Comparison of ENCODE assay signal across 18 cellular contexts in the genomic region with DNA sequence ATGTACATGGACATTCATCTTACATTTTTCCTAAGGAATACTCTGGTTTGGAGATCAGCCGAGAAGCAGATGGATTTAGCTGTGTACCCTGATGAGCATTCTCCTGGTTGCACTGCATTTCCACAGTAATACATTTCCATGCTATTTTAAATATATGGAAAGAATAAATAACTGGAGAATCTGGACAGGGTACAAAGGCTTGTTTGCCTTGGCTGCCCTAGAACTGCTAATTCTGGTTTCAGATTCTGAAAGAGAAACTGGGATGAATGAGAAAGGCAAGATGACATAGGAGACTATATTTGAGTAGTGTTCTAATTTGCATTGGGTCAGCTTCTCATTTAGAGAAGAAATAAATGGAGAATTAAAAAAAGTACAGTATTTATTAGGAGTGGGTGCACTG.
DNase-seq lines count a peak whose midpoint lies in the region; ATAC-seq and TF ChIP-seq lines count a peak whose summit lies in the region.
"Had no signal": no experiment of that assay in that cellular context is flagged by ENCODE, and none has a peak within 500 bp of the region (broad histone marks: within the 10 kb centered on the region; RNA-seq: fewer than 3 reads in every experiment).

No MANE protein-coding gene starts in this region.

- no peaks in the 10 kb centered on the region for H3K27me3 ChIP-seq in tibial nerve

- DNase-seq in NCI-H2029 treated with DMSO at 0.1 percent for 48 hours (lab: John Stamatoyannopoulos, UW) (peak; percentile 2), NCI-H2029 (lab: John Stamatoyannopoulos, UW) (no peak), LNCaP clone FGC (ENCODE audit: low read depth) (peak; percentile 10), cerebellar cortex (ENCODE audit: low spot score) (peak; percentile 0), mucosa of descending colon (peak in 1 of 3 donors; percentile 2), NCI-H748 treated with DMSO at 0.1 percent for 48 hours (lab: John Stamatoyannopoulos, UW) (no peak), tibial nerve (ENCODE audit: low spot score in 2 of 2) (no peak), NCI-H2107 treated with DMSO at 0.1 percent for 48 hours (lab: John Stamatoyannopoulos, UW; ENCODE audit: unreplicated experiment) (no peak)
- DNase-seq: CD8-positive, alpha-beta memory T cell; DMS79 treated with DMSO at 0.1 percent for 48 hours; IMR-90; Karpas-422; MM.1S; NCI-H1092 treated with DMSO at 0.1 percent for 48 hours; NCI-H1694; NK-92 treated with Interleukin-12 subunit alpha and Interleukin-12 subunit beta, amount 100 ng/mL, for 24 hours; OCI-M1 had no signal

- intact Hi-C loops in mucosa of descending colon (cut with DNase I, micrococcal nuclease) = no loop called here

- no peak for TF ChIP-seq EP300 in tibial nerve (IDR thresholded peaks at IDR 0.05)

- H3K36me3 ChIP-seq in mucosa of descending colon (ENCODE audit: low read depth) (no peaks in the 10 kb centered on the region), tibial nerve (no peaks in the 10 kb centered on the region)

- peaks cover 10% of the 10 kb centered on the region for H3K4me1 ChIP-seq in mucosa of descending colon (ENCODE audit: low read depth)
- H3K4me1 ChIP-seq in tibial nerve = peaks cover 0 to 6% (median 0%) of the 10 kb centered on the region in 4 donors

- TF ChIP-seq CTCF in LNCaP clone FGC (IDR thresholded peaks at IDR 0.05; ENCODE audit: control insufficient read depth, extremely low read depth, insufficient read depth) (no peak), mucosa of descending colon (IDR thresholded peaks at IDR 0.05) (no peak), tibial nerve (IDR thresholded peaks at IDR 0.05) (no peak)

- TF ChIP-seq POLR2A in tibial nerve (IDR thresholded peaks at IDR 0.05) = no peak

- 73 to 74% methylated on average over 1 of the region's 1 CpG for WGBS in tibial nerve, 2 donors

- H3K4me3 ChIP-seq in LNCaP clone FGC (ENCODE audit: low read depth, low read length) = no peak overlapping the region
- H3K4me3 ChIP-seq in mucosa of descending colon = no peak overlapping the region
- no peak overlapping the region for H3K4me3 ChIP-seq in tibial nerve

- no peaks in the 10 kb centered on the region for H3K9me3 ChIP-seq in mucosa of descending colon
- H3K9me3 ChIP-seq in tibial nerve = no peaks in the 10 kb centered on the region

- no peak overlapping the region for H3K27ac ChIP-seq in tibial nerve
- H3K27ac ChIP-seq: 22Rv1 had no signal

- ATAC-seq in mucosa of descending colon = peak; percentile 63

Comparison
In these comparisons a context has a peak if more than half of its experiments do, and no peak if none do; other contexts are left out.
1. DNase-seq: peak in NCI-H2029 treated with DMSO at 0.1 percent for 48 hours (single experiment), LNCaP clone FGC (single experiment) and cerebellar cortex (single experiment); none in NCI-H2029 (single experiment), NCI-H748 treated with DMSO at 0.1 percent for 48 hours (single experiment), tibial nerve (0 of 2) and NCI-H2107 treated with DMSO at 0.1 percent for 48 hours (single experiment).